In the genomic region with DNA sequence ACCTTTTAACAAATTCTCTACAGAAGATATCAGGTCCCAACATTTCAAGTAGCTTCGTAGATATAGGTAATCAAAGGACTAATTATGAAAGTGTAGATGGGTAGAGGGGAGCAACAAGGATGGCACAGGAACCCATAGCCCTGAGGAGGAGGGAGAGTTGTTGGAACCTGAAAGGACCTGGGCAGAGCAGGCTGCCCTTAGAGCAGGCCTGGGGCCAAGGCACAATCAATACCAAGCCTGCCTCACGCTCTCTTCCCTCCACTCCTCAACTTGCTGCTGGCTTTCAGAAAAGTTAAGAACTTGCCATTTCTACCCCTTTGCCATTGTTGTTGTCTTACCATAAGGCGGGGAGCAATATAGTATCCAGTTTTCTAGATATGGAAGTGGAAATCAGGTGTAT, we compare ENCODE assay signal across 9 cellular contexts. TPM values are rescaled to one million over a fixed set of nuclear protein-coding genes. Genes with fewer than 3 reads are reported as not detected.
"Had no signal": no experiment of that assay in that cellular context is flagged by ENCODE, and none has a peak within 500 bp of the region (broad histone marks: within the 10 kb centered on the region; RNA-seq: fewer than 3 reads in every experiment).

No MANE protein-coding gene starts in this region.

- ATAC-seq: GM12878 had no signal

- FAIRE-seq: G401.6, GM12878, GM12891, GM12892, GM18507, GM19239 had no signal

- DNase-seq: GDM1, GF-D8 had no signal

- H3K4me3 ChIP-seq: GM12878 had no signal

RNA-seq across cellular contexts. Expression of a gene that starts 10.1 kb away (rescaled TPM):
- total RNA-seq: G401, GM12878 had no signal
- polyA plus RNA-seq: GM12878 had no signal
